Comparison of ENCODE assay signal across 1 cellular context in the genomic region with DNA sequence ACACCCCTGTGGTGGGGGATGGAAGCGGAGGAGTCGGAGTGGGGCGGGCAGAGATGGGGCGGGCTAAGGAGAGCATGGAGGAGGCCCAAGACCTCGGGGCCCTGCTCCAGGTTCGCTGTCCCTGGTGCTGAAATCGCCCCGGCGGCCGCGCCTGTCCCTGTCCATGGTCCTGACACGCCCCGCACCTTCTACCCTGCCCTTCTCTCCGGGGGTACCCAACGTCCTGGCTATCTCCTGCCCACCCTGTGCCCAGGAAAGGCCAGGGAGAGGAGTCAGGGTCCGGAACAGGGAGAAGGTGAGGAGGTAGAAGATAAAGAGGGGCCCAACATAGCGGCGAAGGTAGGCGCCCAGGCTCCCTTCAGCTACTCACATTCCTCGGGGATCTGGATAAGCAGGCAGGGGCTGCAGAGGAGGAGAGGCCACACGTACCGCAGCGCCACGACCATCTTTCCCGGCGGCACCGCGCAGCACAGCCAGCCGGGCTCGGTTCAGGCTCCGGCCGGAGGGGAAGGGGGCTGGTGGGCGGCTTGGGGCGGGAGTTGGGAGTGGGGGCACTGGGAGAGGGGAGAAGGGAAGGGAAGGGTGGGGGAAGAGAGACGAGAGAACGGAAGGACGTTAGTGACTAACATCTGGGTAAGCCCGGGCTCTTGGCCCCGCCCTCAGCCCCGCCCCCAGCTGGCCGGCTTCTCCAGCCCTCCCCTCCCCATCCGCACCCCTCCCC.
TF ChIP-seq lines count a peak whose summit lies in the region.

No MANE protein-coding gene starts in this region.

TF ChIP-seq in K562, 482 proteins besides CTCF, POLR2A, EP300 and RAD21 (continued from another document and continues in another):
- no peak for TF ChIP-seq ZNF445 (CRISPR knock-in tag; IDR thresholded peaks at IDR 0.05; ENCODE audit: low read depth)
- TF ChIP-seq, protein P1, sequence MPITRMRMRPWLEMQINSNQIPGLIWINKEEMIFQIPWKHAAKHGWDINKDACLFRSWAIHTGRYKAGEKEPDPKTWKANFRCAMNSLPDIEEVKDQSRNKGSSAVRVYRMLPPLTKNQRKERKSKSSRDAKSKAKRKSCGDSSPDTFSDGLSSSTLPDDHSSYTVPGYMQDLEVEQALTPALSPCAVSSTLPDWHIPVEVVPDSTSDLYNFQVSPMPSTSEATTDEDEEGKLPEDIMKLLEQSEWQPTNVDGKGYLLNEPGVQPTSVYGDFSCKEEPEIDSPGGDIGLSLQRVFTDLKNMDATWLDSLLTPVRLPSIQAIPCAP (CRISPR knock-in tag; IDR thresholded peaks at IDR 0.05; ENCODE audit: borderline replicate concordance), result peak; percentile 98
- TF ChIP-seq MTA1 (IDR thresholded peaks at IDR 0.05; ENCODE audit: borderline replicate concordance), result no peak
- no peak for TF ChIP-seq ZNF3 (CRISPR knock-in tag; IDR thresholded peaks at IDR 0.05)
- no peak for TF ChIP-seq ZBTB8A (IDR thresholded peaks at IDR 0.05; ENCODE audit: partially characterized antibody)
- TF ChIP-seq TARDBP (IDR thresholded peaks at IDR 0.05), result peak; percentile 70; the same call in 1 of the 2 replicates
- TF ChIP-seq ZC3H4 (CRISPR knock-in tag; IDR thresholded peaks at IDR 0.05; ENCODE audit: borderline replicate concordance), result 0 out of 2 replicates have a peak, but pooled peaks have one; percentile 32
- TF ChIP-seq, protein P2, sequence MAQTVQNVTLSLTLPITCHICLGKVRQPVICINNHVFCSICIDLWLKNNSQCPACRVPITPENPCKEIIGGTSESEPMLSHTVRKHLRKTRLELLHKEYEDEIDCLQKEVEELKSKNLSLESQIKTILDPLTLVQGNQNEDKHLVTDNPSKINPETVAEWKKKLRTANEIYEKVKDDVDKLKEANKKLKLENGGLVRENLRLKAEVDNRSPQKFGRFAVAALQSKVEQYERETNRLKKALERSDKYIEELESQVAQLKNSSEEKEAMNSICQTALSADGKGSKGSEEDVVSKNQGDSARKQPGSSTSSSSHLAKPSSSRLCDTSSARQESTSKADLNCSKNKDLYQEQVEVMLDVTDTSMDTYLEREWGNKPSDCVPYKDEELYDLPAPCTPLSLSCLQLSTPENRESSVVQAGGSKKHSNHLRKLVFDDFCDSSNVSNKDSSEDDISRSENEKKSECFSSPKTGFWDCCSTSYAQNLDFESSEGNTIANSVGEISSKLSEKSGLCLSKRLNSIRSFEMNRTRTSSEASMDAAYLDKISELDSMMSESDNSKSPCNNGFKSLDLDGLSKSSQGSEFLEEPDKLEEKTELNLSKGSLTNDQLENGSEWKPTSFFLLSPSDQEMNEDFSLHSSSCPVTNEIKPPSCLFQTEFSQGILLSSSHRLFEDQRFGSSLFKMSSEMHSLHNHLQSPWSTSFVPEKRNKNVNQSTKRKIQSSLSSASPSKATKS (CRISPR knock-in tag; IDR thresholded peaks at IDR 0.05), result no peak
- no peak for TF ChIP-seq ZNF780A (CRISPR knock-in tag; IDR thresholded peaks at IDR 0.05)
- 0 out of 2 replicates have a peak, but pooled peaks have one; percentile 46 for TF ChIP-seq FOXJ2 (tag; IDR thresholded peaks at IDR 0.05)
- peak; percentile 45; the same call in 1 of the 2 replicates for TF ChIP-seq KLF6 (CRISPR knock-in tag; IDR thresholded peaks at IDR 0.05; ENCODE audit: borderline replicate concordance)
- peak; percentile 36; the same call in 1 of the 2 replicates for TF ChIP-seq JUND (IDR thresholded peaks at IDR 0.05; ENCODE audit: borderline replicate concordance, low read depth, low read length)
- TF ChIP-seq JUND (tag; IDR thresholded peaks at IDR 0.05; ENCODE audit: borderline replicate concordance, low read depth, low read length), result peak; percentile 35; the same call in 1 of the 3 replicates
- TF ChIP-seq, protein P3, sequence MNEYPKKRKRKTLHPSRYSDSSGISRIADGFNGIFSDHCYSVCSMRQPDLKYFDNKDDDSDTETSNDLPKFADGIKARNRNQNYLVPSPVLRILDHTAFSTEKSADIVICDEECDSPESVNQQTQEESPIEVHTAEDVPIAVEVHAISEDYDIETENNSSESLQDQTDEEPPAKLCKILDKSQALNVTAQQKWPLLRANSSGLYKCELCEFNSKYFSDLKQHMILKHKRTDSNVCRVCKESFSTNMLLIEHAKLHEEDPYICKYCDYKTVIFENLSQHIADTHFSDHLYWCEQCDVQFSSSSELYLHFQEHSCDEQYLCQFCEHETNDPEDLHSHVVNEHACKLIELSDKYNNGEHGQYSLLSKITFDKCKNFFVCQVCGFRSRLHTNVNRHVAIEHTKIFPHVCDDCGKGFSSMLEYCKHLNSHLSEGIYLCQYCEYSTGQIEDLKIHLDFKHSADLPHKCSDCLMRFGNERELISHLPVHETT (CRISPR knock-in tag; conservative IDR thresholded peaks at IDR 0.05 in 1 of 2, IDR thresholded peaks at IDR 0.05 in 1 of 2), result peak; percentile 79 to 98
- peak; percentile 94 for TF ChIP-seq ZNF197 (CRISPR knock-in tag; IDR thresholded peaks at IDR 0.05; ENCODE audit: low read depth)
- peak; percentile 97 for TF ChIP-seq ETV5 (CRISPR knock-in tag; IDR thresholded peaks at IDR 0.05; ENCODE audit: low read depth)
- TF ChIP-seq, protein P4, sequence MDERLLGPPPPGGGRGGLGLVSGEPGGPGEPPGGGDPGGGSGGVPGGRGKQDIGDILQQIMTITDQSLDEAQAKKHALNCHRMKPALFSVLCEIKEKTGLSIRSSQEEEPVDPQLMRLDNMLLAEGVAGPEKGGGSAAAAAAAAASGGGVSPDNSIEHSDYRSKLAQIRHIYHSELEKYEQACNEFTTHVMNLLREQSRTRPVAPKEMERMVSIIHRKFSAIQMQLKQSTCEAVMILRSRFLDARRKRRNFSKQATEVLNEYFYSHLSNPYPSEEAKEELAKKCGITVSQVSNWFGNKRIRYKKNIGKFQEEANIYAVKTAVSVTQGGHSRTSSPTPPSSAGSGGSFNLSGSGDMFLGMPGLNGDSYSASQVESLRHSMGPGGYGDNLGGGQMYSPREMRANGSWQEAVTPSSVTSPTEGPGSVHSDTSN (CRISPR knock-in tag; IDR thresholded peaks at IDR 0.05; ENCODE audit: low read depth), result peak; percentile 87
- TF ChIP-seq, protein P4 (tag; conservative IDR thresholded peaks at IDR 0.05; ENCODE audit: low read depth), result no peak
- TF ChIP-seq, protein P5, sequence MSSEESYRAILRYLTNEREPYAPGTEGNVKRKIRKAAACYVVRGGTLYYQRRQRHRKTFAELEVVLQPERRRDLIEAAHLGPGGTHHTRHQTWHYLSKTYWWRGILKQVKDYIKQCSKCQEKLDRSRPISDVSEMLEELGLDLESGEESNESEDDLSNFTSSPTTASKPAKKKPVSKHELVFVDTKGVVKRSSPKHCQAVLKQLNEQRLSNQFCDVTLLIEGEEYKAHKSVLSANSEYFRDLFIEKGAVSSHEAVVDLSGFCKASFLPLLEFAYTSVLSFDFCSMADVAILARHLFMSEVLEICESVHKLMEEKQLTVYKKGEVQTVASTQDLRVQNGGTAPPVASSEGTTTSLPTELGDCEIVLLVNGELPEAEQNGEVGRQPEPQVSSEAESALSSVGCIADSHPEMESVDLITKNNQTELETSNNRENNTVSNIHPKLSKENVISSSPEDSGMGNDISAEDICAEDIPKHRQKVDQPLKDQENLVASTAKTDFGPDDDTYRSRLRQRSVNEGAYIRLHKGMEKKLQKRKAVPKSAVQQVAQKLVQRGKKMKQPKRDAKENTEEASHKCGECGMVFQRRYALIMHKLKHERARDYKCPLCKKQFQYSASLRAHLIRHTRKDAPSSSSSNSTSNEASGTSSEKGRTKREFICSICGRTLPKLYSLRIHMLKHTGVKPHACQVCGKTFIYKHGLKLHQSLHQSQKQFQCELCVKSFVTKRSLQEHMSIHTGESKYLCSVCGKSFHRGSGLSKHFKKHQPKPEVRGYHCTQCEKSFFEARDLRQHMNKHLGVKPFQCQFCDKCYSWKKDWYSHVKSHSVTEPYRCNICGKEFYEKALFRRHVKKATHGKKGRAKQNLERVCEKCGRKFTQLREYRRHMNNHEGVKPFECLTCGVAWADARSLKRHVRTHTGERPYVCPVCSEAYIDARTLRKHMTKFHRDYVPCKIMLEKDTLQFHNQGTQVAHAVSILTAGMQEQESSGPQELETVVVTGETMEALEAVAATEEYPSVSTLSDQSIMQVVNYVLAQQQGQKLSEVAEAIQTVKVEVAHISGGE (CRISPR knock-in tag; IDR thresholded peaks at IDR 0.05), result peak in 1 of 3 experiments; percentile 50; a peak in 1 of 6 replicates
- peak; percentile 99 for TF ChIP-seq LCOR (CRISPR knock-in tag; IDR thresholded peaks at IDR 0.05)
- no peak for TF ChIP-seq MTA3 (IDR thresholded peaks at IDR 0.05; ENCODE audit: borderline replicate concordance)
- no peak for TF ChIP-seq ZNF551 (CRISPR knock-in tag; IDR thresholded peaks at IDR 0.05)
- no peak for TF ChIP-seq CBX5 (IDR thresholded peaks at IDR 0.05; ENCODE audit: borderline replicate concordance, low read depth)
- TF ChIP-seq ZNF217 (CRISPR knock-in tag; IDR thresholded peaks at IDR 0.05), result peak; percentile 89; the same call in 1 of the 2 replicates
- TF ChIP-seq TEAD1 (CRISPR knock-in tag; IDR thresholded peaks at IDR 0.05), result peak; percentile 55 to 98; a peak in 3 of 4 replicates
- no peak for TF ChIP-seq ERF (CRISPR knock-in tag; IDR thresholded peaks at IDR 0.05)
- TF ChIP-seq PRMT5 (CRISPR knock-in tag; IDR thresholded peaks at IDR 0.05), result peak; percentile 99
- no peak for TF ChIP-seq RFX1 (IDR thresholded peaks at IDR 0.05)
- TF ChIP-seq RNF2 (IDR thresholded peaks at IDR 0.05), result no peak
- TF ChIP-seq, protein P6, sequence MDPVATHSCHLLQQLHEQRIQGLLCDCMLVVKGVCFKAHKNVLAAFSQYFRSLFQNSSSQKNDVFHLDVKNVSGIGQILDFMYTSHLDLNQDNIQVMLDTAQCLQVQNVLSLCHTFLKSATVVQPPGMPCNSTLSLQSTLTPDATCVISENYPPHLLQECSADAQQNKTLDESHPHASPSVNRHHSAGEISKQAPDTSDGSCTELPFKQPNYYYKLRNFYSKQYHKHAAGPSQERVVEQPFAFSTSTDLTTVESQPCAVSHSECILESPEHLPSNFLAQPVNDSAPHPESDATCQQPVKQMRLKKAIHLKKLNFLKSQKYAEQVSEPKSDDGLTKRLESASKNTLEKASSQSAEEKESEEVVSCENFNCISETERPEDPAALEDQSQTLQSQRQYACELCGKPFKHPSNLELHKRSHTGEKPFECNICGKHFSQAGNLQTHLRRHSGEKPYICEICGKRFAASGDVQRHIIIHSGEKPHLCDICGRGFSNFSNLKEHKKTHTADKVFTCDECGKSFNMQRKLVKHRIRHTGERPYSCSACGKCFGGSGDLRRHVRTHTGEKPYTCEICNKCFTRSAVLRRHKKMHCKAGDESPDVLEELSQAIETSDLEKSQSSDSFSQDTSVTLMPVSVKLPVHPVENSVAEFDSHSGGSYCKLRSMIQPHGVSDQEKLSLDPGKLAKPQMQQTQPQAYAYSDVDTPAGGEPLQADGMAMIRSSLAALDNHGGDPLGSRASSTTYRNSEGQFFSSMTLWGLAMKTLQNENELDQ (CRISPR knock-in tag; IDR thresholded peaks at IDR 0.05; ENCODE audit: borderline replicate concordance), result peak; percentile 98
- TF ChIP-seq NR3C1 (CRISPR knock-in tag; IDR thresholded peaks at IDR 0.05), result peak; percentile 100
- TF ChIP-seq SMAD1 (IDR thresholded peaks at IDR 0.05; ENCODE audit: low read depth, low read length, partially characterized antibody), result no peak
